ENCODE assay signal across 7 cellular contexts in the genomic region with DNA sequence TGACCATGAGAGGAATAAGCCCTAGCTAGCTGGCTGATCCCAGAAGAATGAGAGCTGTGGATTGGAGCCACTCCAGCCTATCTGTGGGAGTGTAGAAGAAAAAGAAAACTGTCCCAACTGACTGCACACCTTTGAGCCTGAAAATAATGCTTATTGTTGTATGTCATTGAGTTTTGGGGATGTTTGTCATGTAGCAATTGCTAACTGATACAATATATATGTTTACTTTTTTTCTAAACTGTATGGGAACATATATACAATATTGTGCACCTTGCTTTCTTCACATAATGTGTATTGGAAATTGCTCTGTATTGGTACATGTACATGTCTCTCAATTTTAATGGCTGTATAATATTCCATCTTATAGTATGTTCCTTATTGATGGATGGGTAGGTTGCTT.
"Had no signal": no experiment of that assay in that cellular context is flagged by ENCODE, and none has a peak within 500 bp of the region (broad histone marks: within the 10 kb centered on the region; RNA-seq: fewer than 3 reads in every experiment).

No MANE protein-coding gene starts in this region.

- ATAC-seq: HCT116 had no signal

- H2AFZ ChIP-seq: GM23248 had no signal

- H3K36me3 ChIP-seq: HAP-1 had no signal

- FAIRE-seq: HTR-8/SVneo had no signal

- H3K4me3 ChIP-seq: GM23248, HAP-1 had no signal

- H3K27ac ChIP-seq: GM23248 had no signal

- H3K9ac ChIP-seq: GM23248 had no signal

- H3K4me1 ChIP-seq: HAP-1 had no signal

- DNase-seq: GM23248, GOT3, H7, KG1 had no signal

- H3K9me3 ChIP-seq: HAP-1 had no signal
